ENCODE assay signal across 13 cellular contexts in the genomic region with DNA sequence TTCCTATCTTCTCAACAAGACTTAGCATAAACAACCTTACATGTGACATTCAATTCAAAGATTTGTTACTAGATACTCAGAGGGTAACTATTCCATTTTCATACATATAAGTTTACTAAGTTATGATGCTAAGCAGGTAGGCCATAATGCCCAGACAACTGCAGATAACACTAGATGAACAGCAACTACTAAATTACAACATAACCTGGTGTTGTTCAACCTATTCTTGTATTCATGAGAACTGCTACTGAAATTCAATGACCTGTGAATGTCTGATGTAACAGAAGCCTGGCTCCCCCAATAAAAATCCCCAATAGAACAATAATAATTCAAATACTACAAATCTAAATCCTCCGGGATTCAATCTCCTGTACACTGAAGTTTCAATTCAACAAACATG. TPM values are rescaled to one million over a fixed set of nuclear protein-coding genes. Genes with fewer than 3 reads are reported as not detected.
DNase-seq lines count a peak whose midpoint lies in the region; ATAC-seq and TF ChIP-seq lines count a peak whose summit lies in the region.
"Had no signal": no experiment of that assay in that cellular context is flagged by ENCODE, and none has a peak within 500 bp of the region (broad histone marks: within the 10 kb centered on the region; RNA-seq: fewer than 3 reads in every experiment).

No MANE protein-coding gene starts in this region.

- peaks cover 11% of the 10 kb centered on the region; the same call in 1 of the 2 replicates for H3K79me2 ChIP-seq in GM23338 (replicated peaks; ENCODE audit: insufficient read depth)

- no peak overlapping the region for H2AFZ ChIP-seq in GM23338

- intact Hi-C loops in gastrocnemius medialis (cut with DNase I; ENCODE audit: low total_unique reads): no loop called here

- H3K4me1 ChIP-seq in GM23338 (ENCODE audit: insufficient read depth): peaks cover 39% of the 10 kb centered on the region
- H3K4me1 ChIP-seq in gastrocnemius medialis: peaks cover 46 to 63% of the 10 kb centered on the region in 2 donors

- H3K27me3 ChIP-seq in GM23338 (ENCODE audit: insufficient read depth): no peaks in the 10 kb centered on the region
- H3K27me3 ChIP-seq in gastrocnemius medialis: no peaks in the 10 kb centered on the region

- no peak overlapping the region for H3K4me3 ChIP-seq in GM23338
- no peak overlapping the region for H3K4me3 ChIP-seq in gastrocnemius medialis

- H3K36me3 Mint-ChIP-seq in GM23338 (ENCODE audit: low read depth): peaks cover 12% of the 10 kb centered on the region
- H3K36me3 Mint-ChIP-seq in mesothelial cell of epicardium: peaks cover 37% of the 10 kb centered on the region

- H3K27ac Mint-ChIP-seq in GM23338: peak overlapping the region; percentile 33
- peak overlapping the region; percentile 94 for H3K27ac Mint-ChIP-seq in mesothelial cell of epicardium

- H3K27me3 Mint-ChIP-seq in GM23338 (ENCODE audit: insufficient read depth, low read depth, poor library complexity) (no peaks in the 10 kb centered on the region), mesothelial cell of epicardium (ENCODE audit: low read depth) (no peaks in the 10 kb centered on the region)
- H3K27me3 Mint-ChIP-seq: CD8-positive, alpha-beta memory T cell had no signal

- H3K4me1 Mint-ChIP-seq in GM23338: peaks cover 35% of the 10 kb centered on the region
- peaks cover 34% of the 10 kb centered on the region for H3K4me1 Mint-ChIP-seq in mesothelial cell of epicardium

- no peak overlapping the region for H3K4me3 Mint-ChIP-seq in GM23338
- no peak overlapping the region for H3K4me3 Mint-ChIP-seq in mesothelial cell of epicardium
- H3K4me3 Mint-ChIP-seq: CD8-positive, alpha-beta memory T cell had no signal

- in situ Hi-C loops in gastrocnemius medialis (cut with MboI; ENCODE audit: low sequenced_read_pairs in 4 of 4): no loop called here
- in situ Hi-C loops in ACHN (cut with HindIII; ENCODE audit: low pct_ligation_motif_present, low pct_unique_long_range_greater_than_20kb, low sequenced_read_pairs): no loop called here

- H3K9me3 ChIP-seq in gastrocnemius medialis: no peaks in the 10 kb centered on the region
- H3K9me3 ChIP-seq: Caco-2 had no signal

- no peak for TF ChIP-seq CTCF in GM23338 (conservative IDR thresholded peaks at IDR 0.05; ENCODE audit: low read depth in 2 of 2)
- no peak for TF ChIP-seq CTCF in mesothelial cell of epicardium (IDR thresholded peaks at IDR 0.05; ENCODE audit: unreplicated experiment)
- no peak for TF ChIP-seq CTCF in gastrocnemius medialis (IDR thresholded peaks at IDR 0.05 in 4 of 5, conservative IDR thresholded peaks at IDR 0.05 in 1 of 5)

- H3K4me2 ChIP-seq in GM23338: no peak overlapping the region

- TF ChIP-seq POLR2A in gastrocnemius medialis (IDR thresholded peaks at IDR 0.05): no peak

- no peak for ATAC-seq in GM23338
- ATAC-seq in gastrocnemius medialis: peak; percentile 58 to 73

- H3K9me3 Mint-ChIP-seq in GM23338 (no peaks in the 10 kb centered on the region), mesothelial cell of epicardium (no peaks in the 10 kb centered on the region)
- H3K9me3 Mint-ChIP-seq: CD8-positive, alpha-beta memory T cell had no signal

- H3K9me2 ChIP-seq in GM23338 (ENCODE audit: insufficient read depth): no peaks in the 10 kb centered on the region

- H3F3A ChIP-seq in GM23338 (replicated peaks; ENCODE audit: low read depth): no peaks in the 10 kb centered on the region

- H3K27ac ChIP-seq in GM23338 (ENCODE audit: low read depth): no peak overlapping the region
- peak overlapping the region; percentile 48 to 97 (median 62) for H3K27ac ChIP-seq in gastrocnemius medialis

- H4K20me1 ChIP-seq in GM23338 (replicated peaks; ENCODE audit: insufficient read depth): no peaks in the 10 kb centered on the region

- no peak for DNase-seq in GM23338 (ENCODE audit: low spot score)
- DNase-seq in RKO (ENCODE audit: low spot score): peak; percentile 56
- DNase-seq in mesothelial cell of epicardium (ENCODE audit: low spot score in 2 of 2, unreplicated experiment in 2 of 2): no peak
- DNase-seq in gastrocnemius medialis: no peak
- DNase-seq in NCI-H2196 treated with DMSO at 0.1 percent for 48 hours (lab: John Stamatoyannopoulos, UW; ENCODE audit: unreplicated experiment): no peak
- no peak for DNase-seq in ACHN
- no peak for DNase-seq in NCI-H146 (lab: John Stamatoyannopoulos, UW)
- DNase-seq: Caco-2; CD8-positive, alpha-beta memory T cell; DND-41; GF-D8; H7; IMR-90 had no signal

- H3K36me3 ChIP-seq in GM23338 (ENCODE audit: insufficient read depth): peaks cover 16% of the 10 kb centered on the region
- H3K36me3 ChIP-seq in gastrocnemius medialis: peaks cover 0 to 15% of the 10 kb centered on the region in 2 donors

TF ChIP-seq in GM23338, 12 proteins besides CTCF, POLR2A, EP300 and RAD21 (continues in another document):
- TF ChIP-seq NANOG (IDR thresholded peaks at IDR 0.05; ENCODE audit: borderline replicate concordance) (no peak), EZH2 (IDR thresholded peaks at IDR 0.05; ENCODE audit: low read depth, unreplicated experiment) (no peak)
- TF ChIP-seq, protein P1, sequence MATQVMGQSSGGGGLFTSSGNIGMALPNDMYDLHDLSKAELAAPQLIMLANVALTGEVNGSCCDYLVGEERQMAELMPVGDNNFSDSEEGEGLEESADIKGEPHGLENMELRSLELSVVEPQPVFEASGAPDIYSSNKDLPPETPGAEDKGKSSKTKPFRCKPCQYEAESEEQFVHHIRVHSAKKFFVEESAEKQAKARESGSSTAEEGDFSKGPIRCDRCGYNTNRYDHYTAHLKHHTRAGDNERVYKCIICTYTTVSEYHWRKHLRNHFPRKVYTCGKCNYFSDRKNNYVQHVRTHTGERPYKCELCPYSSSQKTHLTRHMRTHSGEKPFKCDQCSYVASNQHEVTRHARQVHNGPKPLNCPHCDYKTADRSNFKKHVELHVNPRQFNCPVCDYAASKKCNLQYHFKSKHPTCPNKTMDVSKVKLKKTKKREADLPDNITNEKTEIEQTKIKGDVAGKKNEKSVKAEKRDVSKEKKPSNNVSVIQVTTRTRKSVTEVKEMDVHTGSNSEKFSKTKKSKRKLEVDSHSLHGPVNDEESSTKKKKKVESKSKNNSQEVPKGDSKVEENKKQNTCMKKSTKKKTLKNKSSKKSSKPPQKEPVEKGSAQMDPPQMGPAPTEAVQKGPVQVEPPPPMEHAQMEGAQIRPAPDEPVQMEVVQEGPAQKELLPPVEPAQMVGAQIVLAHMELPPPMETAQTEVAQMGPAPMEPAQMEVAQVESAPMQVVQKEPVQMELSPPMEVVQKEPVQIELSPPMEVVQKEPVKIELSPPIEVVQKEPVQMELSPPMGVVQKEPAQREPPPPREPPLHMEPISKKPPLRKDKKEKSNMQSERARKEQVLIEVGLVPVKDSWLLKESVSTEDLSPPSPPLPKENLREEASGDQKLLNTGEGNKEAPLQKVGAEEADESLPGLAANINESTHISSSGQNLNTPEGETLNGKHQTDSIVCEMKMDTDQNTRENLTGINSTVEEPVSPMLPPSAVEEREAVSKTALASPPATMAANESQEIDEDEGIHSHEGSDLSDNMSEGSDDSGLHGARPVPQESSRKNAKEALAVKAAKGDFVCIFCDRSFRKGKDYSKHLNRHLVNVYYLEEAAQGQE (IDR thresholded peaks at IDR 0.05; ENCODE audit: unreplicated experiment): no peak
- TF ChIP-seq, protein P2, sequence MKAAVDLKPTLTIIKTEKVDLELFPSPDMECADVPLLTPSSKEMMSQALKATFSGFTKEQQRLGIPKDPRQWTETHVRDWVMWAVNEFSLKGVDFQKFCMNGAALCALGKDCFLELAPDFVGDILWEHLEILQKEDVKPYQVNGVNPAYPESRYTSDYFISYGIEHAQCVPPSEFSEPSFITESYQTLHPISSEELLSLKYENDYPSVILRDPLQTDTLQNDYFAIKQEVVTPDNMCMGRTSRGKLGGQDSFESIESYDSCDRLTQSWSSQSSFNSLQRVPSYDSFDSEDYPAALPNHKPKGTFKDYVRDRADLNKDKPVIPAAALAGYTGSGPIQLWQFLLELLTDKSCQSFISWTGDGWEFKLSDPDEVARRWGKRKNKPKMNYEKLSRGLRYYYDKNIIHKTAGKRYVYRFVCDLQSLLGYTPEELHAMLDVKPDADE (IDR thresholded peaks at IDR 0.05): no peak

RNA-seq across cellular contexts. Expression of gene FEZ2, which starts 24.8 kb away (rescaled TPM):
- total RNA-seq in GM23338 (2014; rRNA removed; shearing (Covaris generic)): 25.9 and 28.0 TPM in 2 replicates
- polyA plus RNA-seq in GM23338 (2016; fragmentation: Nextera tagmentation; extraction: Ambion mirVana): 32.9 and 35.9 TPM in 2 replicates
- total RNA-seq in mesothelial cell of epicardium (60.4 to 64.6 TPM (median 64.5 TPM) in 3 replicates), gastrocnemius medialis (100 to 1,000 TPM in 3 of 4 donors, 10 to 100 TPM in 1; 65.1 to 126 (median 110) TPM)
